12 cellular contexts compared by ENCODE assay signal in the genomic region with DNA sequence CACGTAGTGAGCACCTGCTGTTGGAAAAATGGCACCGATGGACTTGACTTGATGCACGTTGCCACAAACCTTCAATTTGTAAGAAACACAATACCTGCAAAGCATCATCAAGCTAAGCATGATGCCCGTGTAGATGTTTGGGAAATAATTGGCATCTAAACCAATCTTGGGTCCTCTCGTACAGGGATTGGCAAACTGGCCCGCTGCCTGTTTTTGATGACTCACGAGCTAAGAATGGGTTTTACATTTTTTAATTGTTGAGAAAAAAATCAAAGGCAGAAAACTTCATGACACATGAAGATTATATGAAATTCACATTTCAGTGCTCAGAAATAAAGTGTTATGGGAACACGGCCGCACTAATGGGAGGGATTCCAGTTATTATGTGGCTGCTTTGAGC. TPM values are rescaled to one million over a fixed set of nuclear protein-coding genes. Genes with fewer than 3 reads are reported as not detected.
DNase-seq lines count a peak whose midpoint lies in the region; ATAC-seq and TF ChIP-seq lines count a peak whose summit lies in the region.
"Had no signal": no experiment of that assay in that cellular context is flagged by ENCODE, and none has a peak within 500 bp of the region (broad histone marks: within the 10 kb centered on the region; RNA-seq: fewer than 3 reads in every experiment).

No MANE protein-coding gene starts in this region.

- no peak overlapping the region; the same call in 1 of the 2 replicates for H3K4me3 ChIP-seq in ACC112 (ENCODE audit: low read depth, low read length)
- no peak overlapping the region for H3K4me3 ChIP-seq in brain microvascular endothelial cell (ENCODE audit: low read depth, low read length)
- H3K4me3 ChIP-seq: heart right ventricle had no signal

- TF ChIP-seq CTCF in brain microvascular endothelial cell (IDR thresholded peaks at IDR 0.05; ENCODE audit: low read depth, low read length, missing control alignments) = no peak

- ATAC-seq in GM18520 (IDR thresholded peaks at IDR 0.05; ENCODE audit: unreplicated experiment) = no peak
- ATAC-seq in GM18873 (IDR thresholded peaks at IDR 0.05; ENCODE audit: low FRiP score, unreplicated experiment) = no peak
- no peak for ATAC-seq in HG03439 (IDR thresholded peaks at IDR 0.05; ENCODE audit: unreplicated experiment)

- H3K27ac ChIP-seq in ACC112 (ENCODE audit: low read depth, low read length) (peak overlapping the region; percentile 54), brain microvascular endothelial cell (peak overlapping the region; percentile 66)

- H3K4me1 ChIP-seq in ACC112 (ENCODE audit: control insufficient read depth, insufficient read depth, low read length, unreplicated experiment) = peaks cover 18% of the 10 kb centered on the region

- H3K27me3 ChIP-seq in ACC112 (ENCODE audit: insufficient read depth, low read length) = no peaks in the 10 kb centered on the region
- no peaks in the 10 kb centered on the region for H3K27me3 ChIP-seq in brain microvascular endothelial cell (replicated peaks)
- H3K27me3 ChIP-seq: heart right ventricle had no signal

- DNase-seq in HT1080 (ENCODE audit: low read depth) = peak; percentile 72
- peak; percentile 76 for DNase-seq in brain microvascular endothelial cell
- peak; percentile 77 for DNase-seq in iris pigment epithelial cell (ENCODE audit: low read depth)
- no peak for DNase-seq in activated effector memory CD4-positive, alpha-beta T cell treated with anti-CD3 and anti-CD28 coated beads, Interleukin-2, amount 50 U/mL, for 16 hours
- DNase-seq: activated T-cell treated with anti-CD3 and anti-CD28 coated beads for 4 hours, AML-193, heart right ventricle, NCI-H187 had no signal

- in situ Hi-C loops in brain microvascular endothelial cell (cut with HindIII; ENCODE audit: low pct_ligation_motif_present, low sequenced_read_pairs) = no loop called here

- peaks cover 86% of the 10 kb centered on the region for H3K79me2 ChIP-seq in ACC112 (ENCODE audit: control insufficient read depth, insufficient read depth, low read length, unreplicated experiment)

- H2AFZ ChIP-seq in ACC112 (ENCODE audit: low read length, unreplicated experiment) = no peak overlapping the region

- peaks cover 7% of the 10 kb centered on the region for H3K36me3 ChIP-seq in ACC112 (ENCODE audit: insufficient read depth, low read length)
- H3K36me3 ChIP-seq in brain microvascular endothelial cell (replicated peaks) = peaks cover 2% of the 10 kb centered on the region

RNA-seq across cellular contexts. Expression of gene MTA1, which starts 10.9 kb away (rescaled TPM):
- 57.8 and 78.4 TPM in 2 replicates for total RNA-seq in HT1080 (2014; rRNA removed; shearing (Covaris generic))
- 89.3 and 96.3 TPM in 2 replicates for polyA plus RNA-seq in HT1080 (2015; cell fraction: cytosol; rRNA removed)
- 243 and 244 TPM in 2 replicates for polyA plus RNA-seq in HT1080 (2015; cell fraction: nucleus; rRNA removed)

RNA-seq across cellular contexts. Expression of gene TEX22, which starts 32.2 kb away (rescaled TPM):
- 0.20 TPM in 1 of 2 replicates, not detected in the other for total RNA-seq in HT1080 (2014; rRNA removed; shearing (Covaris generic))
- 0.03 TPM in 1 of 2 replicates, not detected in the other for polyA plus RNA-seq in HT1080 (2015; cell fraction: cytosol; rRNA removed)
- polyA plus RNA-seq in HT1080 (2015; cell fraction: nucleus; rRNA removed) = 1.0 and 1.1 TPM in 2 replicates

RNA-seq across cellular contexts. Expression of gene CRIP2, which starts 44.1 kb away (rescaled TPM):
- 99.3 and 127 TPM in 2 replicates for total RNA-seq in HT1080 (2014; rRNA removed; shearing (Covaris generic))
- polyA plus RNA-seq in HT1080 (2015; cell fraction: cytosol; rRNA removed) = 150 and 193 TPM in 2 replicates
- polyA plus RNA-seq in HT1080 (2015; cell fraction: nucleus; rRNA removed) = 69.0 and 94.3 TPM in 2 replicates

RNA-seq across cellular contexts. Expression of gene CRIP1, which starts 56.2 kb away (rescaled TPM):
- 1.8 TPM in 1 of 2 replicates, not detected in the other for total RNA-seq in HT1080 (2014; rRNA removed; shearing (Covaris generic))
- polyA plus RNA-seq in HT1080 (2015; cell fraction: cytosol; rRNA removed) = not detected in 2 replicates
- polyA plus RNA-seq in HT1080 (2015; cell fraction: nucleus; rRNA removed) = 1.6 and 3.0 TPM in 2 replicates
